In genomic region chr19:56837892-56838679, GRCh38 we compare ENCODE assay signal across 8 cellular contexts. TPM values are rescaled to one million over a fixed set of nuclear protein-coding genes. Genes with fewer than 3 reads are reported as not detected.
DNase-seq lines count a peak whose midpoint lies in the region; ATAC-seq and TF ChIP-seq lines count a peak whose summit lies in the region.

No MANE protein-coding gene starts in this region.

- H3K4me1 ChIP-seq in psoas muscle = no peaks in the 10 kb centered on the region

- H3K27ac ChIP-seq in psoas muscle = peak overlapping the region; percentile 64

- no peaks in the 10 kb centered on the region for H3K27me3 ChIP-seq in psoas muscle (ENCODE audit: insufficient read depth in 3 of 3, low read length in 2 of 3)

- peak; percentile 48 for DNase-seq in DMS 273 treated with DMSO at 0.1 percent for 48 hours (lab: John Stamatoyannopoulos, UW)
- peak; percentile 80 for DNase-seq in cardiac septum (ENCODE audit: low spot score)
- peak; percentile 73 to 78 for DNase-seq in psoas muscle
- DNase-seq in GM03348 (ENCODE audit: low spot score) = no peak
- DNase-seq in NCI-H2081 treated with DMSO at 0.1 percent for 48 hours (lab: John Stamatoyannopoulos, UW) = no peak
- no peak for DNase-seq in DMS53 treated with DMSO at 0.1 percent for 48 hours (lab: John Stamatoyannopoulos, UW; ENCODE audit: unreplicated experiment)

- peak overlapping the region; percentile 59 for H3K4me3 ChIP-seq in psoas muscle

- H3K9me3 ChIP-seq in psoas muscle = no peaks in the 10 kb centered on the region

- H3K36me3 ChIP-seq in psoas muscle (ENCODE audit: insufficient read depth in 1 of 2, low read depth in 1 of 2) = no peaks in the 10 kb centered on the region

- ATAC-seq in SK-N-SH treated with all-trans-retinoic acid at 6 μM for 48 hours (peak; percentile 31), psoas muscle (peak; percentile 45 to 65 (median 51)), GM21390 (IDR thresholded peaks at IDR 0.05; ENCODE audit: unreplicated experiment) (no peak)

- 37 to 47% (median 41%) methylated on average over 28 to 33 of the region's 33 CpGs for WGBS in psoas muscle, 3 donors

- peak; percentile 39 for TF ChIP-seq CTCF in psoas muscle (IDR thresholded peaks at IDR 0.05)

- intact Hi-C loops in cardiac septum (cut with DNase I) (loop anchor here (5.0 kb wide), 1 partner anchor 91 kb away; no protein-coding TSS in a partner anchor), psoas muscle (cut with DNase I) (no loop called here)

TF ChIP-seq in SK-N-SH treated with all-trans-retinoic acid at 6 μM for 48 hours, 23 proteins besides CTCF, POLR2A, EP300 and RAD21:
- no peak for TF ChIP-seq ZC3H10 (CRISPR knock-in tag; IDR thresholded peaks at IDR 0.05)
- no peak for TF ChIP-seq ZFP30 (CRISPR knock-in tag; IDR thresholded peaks at IDR 0.05)
- no peak for TF ChIP-seq POU6F1 (CRISPR knock-in tag; IDR thresholded peaks at IDR 0.05; ENCODE audit: borderline replicate concordance, low read depth)
- no peak for TF ChIP-seq PPARA (CRISPR knock-in tag; IDR thresholded peaks at IDR 0.05; ENCODE audit: borderline replicate concordance)
- no peak for TF ChIP-seq TCF4 (CRISPR knock-in tag; IDR thresholded peaks at IDR 0.05; ENCODE audit: borderline replicate concordance)
- TF ChIP-seq GLIS3 (CRISPR knock-in tag; IDR thresholded peaks at IDR 0.05) = no peak
- TF ChIP-seq, protein P1, sequence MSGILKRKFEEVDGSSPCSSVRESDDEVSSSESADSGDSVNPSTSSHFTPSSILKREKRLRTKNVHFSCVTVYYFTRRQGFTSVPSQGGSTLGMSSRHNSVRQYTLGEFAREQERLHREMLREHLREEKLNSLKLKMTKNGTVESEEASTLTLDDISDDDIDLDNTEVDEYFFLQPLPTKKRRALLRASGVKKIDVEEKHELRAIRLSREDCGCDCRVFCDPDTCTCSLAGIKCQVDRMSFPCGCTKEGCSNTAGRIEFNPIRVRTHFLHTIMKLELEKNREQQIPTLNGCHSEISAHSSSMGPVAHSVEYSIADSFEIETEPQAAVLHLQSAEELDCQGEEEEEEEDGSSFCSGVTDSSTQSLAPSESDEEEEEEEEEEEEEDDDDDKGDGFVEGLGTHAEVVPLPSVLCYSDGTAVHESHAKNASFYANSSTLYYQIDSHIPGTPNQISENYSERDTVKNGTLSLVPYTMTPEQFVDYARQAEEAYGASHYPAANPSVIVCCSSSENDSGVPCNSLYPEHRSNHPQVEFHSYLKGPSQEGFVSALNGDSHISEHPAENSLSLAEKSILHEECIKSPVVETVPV (CRISPR knock-in tag; IDR thresholded peaks at IDR 0.05) = no peak
- TF ChIP-seq, protein P2, sequence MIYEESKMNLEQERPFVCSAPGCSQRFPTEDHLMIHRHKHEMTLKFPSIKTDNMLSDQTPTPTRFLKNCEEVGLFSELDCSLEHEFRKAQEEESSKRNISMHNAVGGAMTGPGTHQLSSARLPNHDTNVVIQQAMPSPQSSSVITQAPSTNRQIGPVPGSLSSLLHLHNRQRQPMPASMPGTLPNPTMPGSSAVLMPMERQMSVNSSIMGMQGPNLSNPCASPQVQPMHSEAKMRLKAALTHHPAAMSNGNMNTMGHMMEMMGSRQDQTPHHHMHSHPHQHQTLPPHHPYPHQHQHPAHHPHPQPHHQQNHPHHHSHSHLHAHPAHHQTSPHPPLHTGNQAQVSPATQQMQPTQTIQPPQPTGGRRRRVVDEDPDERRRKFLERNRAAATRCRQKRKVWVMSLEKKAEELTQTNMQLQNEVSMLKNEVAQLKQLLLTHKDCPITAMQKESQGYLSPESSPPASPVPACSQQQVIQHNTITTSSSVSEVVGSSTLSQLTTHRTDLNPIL (CRISPR knock-in tag; IDR thresholded peaks at IDR 0.05; ENCODE audit: low read depth) = no peak
- TF ChIP-seq ARNTL (CRISPR knock-in tag; IDR thresholded peaks at IDR 0.05; ENCODE audit: borderline replicate concordance, low read depth) = no peak
- TF ChIP-seq SNAI2 (CRISPR knock-in tag; IDR thresholded peaks at IDR 0.05) = no peak
- TF ChIP-seq ESRRG (CRISPR knock-in tag; IDR thresholded peaks at IDR 0.05) = no peak
- TF ChIP-seq PATZ1 (CRISPR knock-in tag; IDR thresholded peaks at IDR 0.05; ENCODE audit: borderline replicate concordance) = no peak
- no peak for TF ChIP-seq CSDC2 (CRISPR knock-in tag; IDR thresholded peaks at IDR 0.05)

RNA-seq across cellular contexts. Expression of gene PEG3, which starts 2.4 kb away (rescaled TPM):
- 7.2 TPM for total RNA-seq in cardiac septum
- 1 to 10 TPM in 3 of 4 donors, under 1 TPM in 1; 0.88 to 2.7 (median 2.2) TPM for total RNA-seq in psoas muscle
- under 1 TPM; 0.08 to 0.97 (median 0.81) TPM for polyA plus RNA-seq in psoas muscle

RNA-seq across cellular contexts. Expression of gene ZIM2, which starts 2.4 kb away (rescaled TPM):
- not detected for total RNA-seq in cardiac septum
- total RNA-seq in psoas muscle = not detected
- under 1 TPM in 1 of 3 donors, not detected in 2; 0.03 TPM for polyA plus RNA-seq in psoas muscle

Comparison
In these comparisons a context has a peak if more than half of its experiments do, and no peak if none do; other contexts are left out.
1. DNase-seq: peak in DMS 273 treated with DMSO at 0.1 percent for 48 hours (single experiment), cardiac septum (single experiment) and psoas muscle (2 of 2); none in GM03348 (single experiment), NCI-H2081 treated with DMSO at 0.1 percent for 48 hours (single experiment) and DMS53 treated with DMSO at 0.1 percent for 48 hours (single experiment).